8 cellular contexts compared by ENCODE assay signal in genomic region chr11:18105802-18106574, GRCh38. TPM values are rescaled to one million over a fixed set of nuclear protein-coding genes. Genes with fewer than 3 reads are reported as not detected.
DNase-seq lines count a peak whose midpoint lies in the region; ATAC-seq, FAIRE-seq and TF ChIP-seq lines count a peak whose summit lies in the region.

Gene SAAL1, minus strand, starts transcription at chr11:18106082. Its CDS starts 41 bp downstream, at chr11:18106041.

- peak; percentile 44 for TF ChIP-seq CTCF in astrocyte (IDR thresholded peaks at IDR 0.05; ENCODE audit: insufficient read depth, low read depth, low read length)
- peak; percentile 75 for TF ChIP-seq CTCF in retinal pigment epithelial cell (conservative IDR thresholded peaks at IDR 0.05; ENCODE audit: low read depth, low read length)

- H3K4me3 ChIP-seq in astrocyte (ENCODE audit: insufficient read depth, low read depth, low read length): peak within 1 kb of the TSS; percentile 96
- H3K4me3 ChIP-seq in retinal pigment epithelial cell (ENCODE audit: low read length): peak within 1 kb of the TSS; percentile 98

- H3K27ac ChIP-seq in astrocyte (ENCODE audit: low read depth, low read length): peak within 1 kb of the TSS; percentile 51

- FAIRE-seq in astrocyte (lab: Jason Lieb, UNC): no peak

- H3K36me3 Mint-ChIP-seq in astrocyte (ENCODE audit: low read depth, unreplicated experiment): peaks cover 2% of the 10 kb centered on the region

- ATAC-seq in GM18502 (IDR thresholded peaks at IDR 0.05; ENCODE audit: poor library complexity, unreplicated experiment) (peak; percentile 95), HG02938 (IDR thresholded peaks at IDR 0.05; ENCODE audit: unreplicated experiment) (peak; percentile 93)

- H3K4me1 Mint-ChIP-seq in astrocyte (ENCODE audit: low read depth, unreplicated experiment): peaks cover 2% of the 10 kb centered on the region

- peak within 1 kb of the TSS; percentile 87 for H3K4me2 ChIP-seq in astrocyte (ENCODE audit: low read length)

- H3K9me3 ChIP-seq in astrocyte (ENCODE audit: insufficient read depth, low read depth, low read length): no peaks in the 10 kb centered on the region

- peaks cover 4% of the 10 kb centered on the region for H3K4me1 ChIP-seq in astrocyte (ENCODE audit: insufficient read depth, low read length)

- no peaks in the 10 kb centered on the region for H3K27me3 ChIP-seq in astrocyte (ENCODE audit: insufficient read depth, low read length)

- no peaks in the 10 kb centered on the region for H3K9me3 Mint-ChIP-seq in astrocyte (ENCODE audit: unreplicated experiment)

- H3K36me3 ChIP-seq in astrocyte (ENCODE audit: insufficient read depth, low read length): peaks cover 7% of the 10 kb centered on the region

- peaks cover 36% of the 10 kb centered on the region for H3K79me2 ChIP-seq in astrocyte (ENCODE audit: insufficient read depth, low read length)

- H3K9ac ChIP-seq in astrocyte (ENCODE audit: low read length): peak within 1 kb of the TSS; percentile 90

- DNase-seq in NCI-H187 (lab: John Stamatoyannopoulos, UW): peak; percentile 83 to 86
- peak; percentile 57 for DNase-seq in astrocyte (ENCODE audit: low read depth)
- DNase-seq in hippocampal formation (lab: John Stamatoyannopoulos, UW): peak; percentile 76 to 78
- peak; percentile 44 for DNase-seq in retinal pigment epithelial cell (ENCODE audit: low read depth)
- no peak for DNase-seq in GOT3 (lab: John Stamatoyannopoulos, UW)

- H3K27me3 Mint-ChIP-seq in astrocyte (ENCODE audit: low read depth, unreplicated experiment): peaks cover 5% of the 10 kb centered on the region

- intact Hi-C loops in T-helper 2 cell treated with Interferon-gamma antibody and Interleukin-4, amounts not matched to agents 100 ng/mL and 5 ng/mL, for 36 hours (cut with micrococcal nuclease): loop anchor here (1.0 to 10.0 kb wide), 8 partner anchors 9 to 528 kb away; partner anchors contain the start of genes GTF2H1, HPS5, KCNC1 and SERGEF

- H3K27ac Mint-ChIP-seq in astrocyte (ENCODE audit: unreplicated experiment): peak within 1 kb of the TSS; percentile 48

- H4K20me1 ChIP-seq in astrocyte (ENCODE audit: insufficient read depth, low read length): no peaks in the 10 kb centered on the region

- H3K4me3 Mint-ChIP-seq in astrocyte (ENCODE audit: unreplicated experiment): peak within 1 kb of the TSS; percentile 94

- peak within 1 kb of the TSS; percentile 98 for H2AFZ ChIP-seq in astrocyte (ENCODE audit: low read depth, low read length)

RNA-seq across cellular contexts. Expression of gene SAAL1, which starts in this region (rescaled TPM):
- total RNA-seq in T-helper 2 cell treated with Interferon-gamma antibody and Interleukin-4, amounts not matched to agents 100 ng/mL and 5 ng/mL, for 36 hours: 33.7 and 36.2 TPM in 2 replicates
- total RNA-seq in astrocyte: 13.1 and 13.4 TPM in 2 replicates
